Comparison of ENCODE assay signal across 11 cellular contexts in genomic region chr2:128324008-128324896, GRCh38. TPM values are rescaled to one million over a fixed set of nuclear protein-coding genes. Genes with fewer than 3 reads are reported as not detected.
DNase-seq lines count a peak whose midpoint lies in the region; ATAC-seq and TF ChIP-seq lines count a peak whose summit lies in the region.
"Had no signal": no experiment of that assay in that cellular context is flagged by ENCODE, and none has a peak within 500 bp of the region (broad histone marks: within the 10 kb centered on the region; RNA-seq: fewer than 3 reads in every experiment).

No MANE protein-coding gene starts in this region.

- no peaks in the 10 kb centered on the region for H3K9me3 Mint-ChIP-seq in activated naive CD8-positive, alpha-beta T cell treated with anti-CD3 and anti-CD28 coated beads, Interleukin-2, amount 10 ng/mL, durations not matched to agents 7 days and 5 days
- no peaks in the 10 kb centered on the region for H3K9me3 Mint-ChIP-seq in activated naive CD8-positive, alpha-beta T cell treated with anti-CD3 and anti-CD28 coated beads for 36 hours
- H3K9me3 Mint-ChIP-seq in activated CD4-positive, alpha-beta memory T cell treated with anti-CD3 and anti-CD28 coated beads, Interleukin-2, amount 10 ng/mL, durations not matched to agents 7 days and 5 days = no peaks in the 10 kb centered on the region
- no peaks in the 10 kb centered on the region for H3K9me3 Mint-ChIP-seq in type B pancreatic cell

- H3K4me3 ChIP-seq in mesenchymal stem cell (ENCODE audit: insufficient read depth in 1 of 2, low read depth in 1 of 2, low read length in 2 of 2) = no peak overlapping the region

- no peak overlapping the region for H4K8ac ChIP-seq in mesenchymal stem cell (ENCODE audit: low read length)

- peaks cover 5% of the 10 kb centered on the region for H3K4me1 Mint-ChIP-seq in activated naive CD8-positive, alpha-beta T cell treated with anti-CD3 and anti-CD28 coated beads, Interleukin-2, amount 10 ng/mL, durations not matched to agents 7 days and 5 days
- peaks cover 7% of the 10 kb centered on the region for H3K4me1 Mint-ChIP-seq in activated naive CD8-positive, alpha-beta T cell treated with anti-CD3 and anti-CD28 coated beads for 36 hours
- H3K4me1 Mint-ChIP-seq in activated CD4-positive, alpha-beta memory T cell treated with anti-CD3 and anti-CD28 coated beads, Interleukin-2, amount 10 ng/mL, durations not matched to agents 7 days and 5 days = peaks cover 5% of the 10 kb centered on the region
- peaks cover 17% of the 10 kb centered on the region for H3K4me1 Mint-ChIP-seq in type B pancreatic cell (ENCODE audit: unreplicated experiment)

- no peak overlapping the region for H2BK120ac ChIP-seq in mesenchymal stem cell (ENCODE audit: low read depth, low read length)

- no peak for TF ChIP-seq CTCF in type B pancreatic cell (conservative IDR thresholded peaks at IDR 0.05)

- 96% methylated on average over 11 of the region's 11 CpGs for WGBS in mesenchymal stem cell

- no peak overlapping the region for H2BK5ac ChIP-seq in mesenchymal stem cell (ENCODE audit: low read depth, low read length, poor library complexity, severe bottlenecking)

- H3K36me3 Mint-ChIP-seq in activated naive CD8-positive, alpha-beta T cell treated with anti-CD3 and anti-CD28 coated beads, Interleukin-2, amount 10 ng/mL, durations not matched to agents 7 days and 5 days = no peaks in the 10 kb centered on the region
- H3K36me3 Mint-ChIP-seq in activated naive CD8-positive, alpha-beta T cell treated with anti-CD3 and anti-CD28 coated beads for 36 hours = no peaks in the 10 kb centered on the region
- no peaks in the 10 kb centered on the region for H3K36me3 Mint-ChIP-seq in activated CD4-positive, alpha-beta memory T cell treated with anti-CD3 and anti-CD28 coated beads, Interleukin-2, amount 10 ng/mL, durations not matched to agents 7 days and 5 days (ENCODE audit: low read depth)
- no peaks in the 10 kb centered on the region for H3K36me3 Mint-ChIP-seq in type B pancreatic cell

- H4K91ac ChIP-seq in mesenchymal stem cell (ENCODE audit: low read length) = peak overlapping the region; percentile 44

- no peaks in the 10 kb centered on the region for H3K79me1 ChIP-seq in mesenchymal stem cell (replicated peaks; ENCODE audit: low read length, poor library complexity, severe bottlenecking)

- POLR2A ChIA-PET in activated naive CD8-positive, alpha-beta T cell treated with anti-CD3 and anti-CD28 coated beads, Interleukin-2, amount 10 ng/mL, durations not matched to agents 7 days and 5 days (lab: Charles Lee) = no interaction called here
- POLR2A ChIA-PET in activated CD4-positive, alpha-beta memory T cell treated with anti-CD3 and anti-CD28 coated beads, Interleukin-2, amount 10 ng/mL, durations not matched to agents 7 days and 5 days (lab: Charles Lee) = no interaction called here

- H3K4me3 Mint-ChIP-seq in activated naive CD8-positive, alpha-beta T cell treated with anti-CD3 and anti-CD28 coated beads, Interleukin-2, amount 10 ng/mL, durations not matched to agents 7 days and 5 days = no peak overlapping the region
- H3K4me3 Mint-ChIP-seq in activated naive CD8-positive, alpha-beta T cell treated with anti-CD3 and anti-CD28 coated beads for 36 hours = no peak overlapping the region
- H3K4me3 Mint-ChIP-seq in activated CD4-positive, alpha-beta memory T cell treated with anti-CD3 and anti-CD28 coated beads, Interleukin-2, amount 10 ng/mL, durations not matched to agents 7 days and 5 days = no peak overlapping the region
- H3K4me3 Mint-ChIP-seq in type B pancreatic cell = peak overlapping the region; percentile 81

- no peak overlapping the region for H3K4me2 ChIP-seq in mesenchymal stem cell (ENCODE audit: low read length, poor library complexity, severe bottlenecking)

- H3K4ac ChIP-seq in mesenchymal stem cell (ENCODE audit: low read depth in 1 of 2, low read length in 2 of 2) = no peak overlapping the region

- H3K9ac ChIP-seq in mesenchymal stem cell (ENCODE audit: low read length) = no peak overlapping the region

- H3K36me3 ChIP-seq in mesenchymal stem cell (ENCODE audit: control insufficient read depth in 1 of 2, insufficient read depth in 2 of 2, low read depth in 1 of 2, low read length in 2 of 2) = no peaks in the 10 kb centered on the region

- peak overlapping the region; percentile 35 to 65 for H2BK12ac ChIP-seq in mesenchymal stem cell (ENCODE audit: low read length in 2 of 2)

- H2AFZ ChIP-seq in mesenchymal stem cell (ENCODE audit: low read depth, low read length) = no peak overlapping the region

- CTCF ChIA-PET in activated CD4-positive, alpha-beta memory T cell treated with anti-CD3 and anti-CD28 coated beads, Interleukin-2, amount 10 ng/mL, durations not matched to agents 7 days and 5 days (lab: Charles Lee) = no interaction called here

- H2AK5ac ChIP-seq in mesenchymal stem cell (ENCODE audit: low read length, severe bottlenecking) = peak overlapping the region; percentile 9

- no peaks in the 10 kb centered on the region for H3K27me3 ChIP-seq in mesenchymal stem cell (ENCODE audit: control insufficient read depth in 1 of 2, insufficient read depth in 1 of 2, low read length in 2 of 2)

- H2BK15ac ChIP-seq in mesenchymal stem cell (ENCODE audit: low read depth, poor library complexity, severe bottlenecking) = no peak overlapping the region

- ATAC-seq in activated naive CD8-positive, alpha-beta T cell treated with anti-CD3 and anti-CD28 coated beads, Interleukin-2, amount 10 ng/mL, durations not matched to agents 7 days and 5 days (ENCODE audit: low read depth) = no peak
- ATAC-seq in HG02885 (IDR thresholded peaks at IDR 0.05; ENCODE audit: poor library complexity, unreplicated experiment) = no peak
- ATAC-seq: SK-N-SH treated with all-trans-retinoic acid at 6 μM for 48 hours had no signal

- no peak overlapping the region for H3K23ac ChIP-seq in mesenchymal stem cell (ENCODE audit: low read length in 2 of 2)

- H3K18ac ChIP-seq in mesenchymal stem cell (ENCODE audit: low read depth in 1 of 2, low read length in 2 of 2) = no peak overlapping the region

- peaks cover 18% of the 10 kb centered on the region for H3K4me1 ChIP-seq in mesenchymal stem cell (ENCODE audit: control insufficient read depth, insufficient read depth, low read depth, low read length)

- H3K14ac ChIP-seq in mesenchymal stem cell (ENCODE audit: low read length in 2 of 2) = no peak overlapping the region

- H3K27ac ChIP-seq in mesenchymal stem cell (ENCODE audit: low read length, poor library complexity, severe bottlenecking) = no peak overlapping the region

- H3K27me3 Mint-ChIP-seq in activated naive CD8-positive, alpha-beta T cell treated with anti-CD3 and anti-CD28 coated beads, Interleukin-2, amount 10 ng/mL, durations not matched to agents 7 days and 5 days = peaks cover 14% of the 10 kb centered on the region
- peaks cover 4% of the 10 kb centered on the region for H3K27me3 Mint-ChIP-seq in activated naive CD8-positive, alpha-beta T cell treated with anti-CD3 and anti-CD28 coated beads for 36 hours
- peaks cover 11% of the 10 kb centered on the region for H3K27me3 Mint-ChIP-seq in activated CD4-positive, alpha-beta memory T cell treated with anti-CD3 and anti-CD28 coated beads, Interleukin-2, amount 10 ng/mL, durations not matched to agents 7 days and 5 days
- peaks cover 4% of the 10 kb centered on the region for H3K27me3 Mint-ChIP-seq in type B pancreatic cell

- no peak overlapping the region for H3K27ac Mint-ChIP-seq in activated naive CD8-positive, alpha-beta T cell treated with anti-CD3 and anti-CD28 coated beads, Interleukin-2, amount 10 ng/mL, durations not matched to agents 7 days and 5 days
- no peak overlapping the region for H3K27ac Mint-ChIP-seq in activated naive CD8-positive, alpha-beta T cell treated with anti-CD3 and anti-CD28 coated beads for 36 hours
- H3K27ac Mint-ChIP-seq in activated CD4-positive, alpha-beta memory T cell treated with anti-CD3 and anti-CD28 coated beads, Interleukin-2, amount 10 ng/mL, durations not matched to agents 7 days and 5 days = no peak overlapping the region
- no peak overlapping the region for H3K27ac Mint-ChIP-seq in type B pancreatic cell

- peak; percentile 26 for DNase-seq in activated naive CD8-positive, alpha-beta T cell treated with anti-CD3 and anti-CD28 coated beads, Interleukin-2, amount 10 ng/mL, durations not matched to agents 7 days and 5 days
- DNase-seq in activated naive CD8-positive, alpha-beta T cell treated with anti-CD3 and anti-CD28 coated beads for 36 hours = no peak
- DNase-seq in activated CD4-positive, alpha-beta memory T cell treated with anti-CD3 and anti-CD28 coated beads, Interleukin-2, amount 10 ng/mL, durations not matched to agents 7 days and 5 days = peak; percentile 16
- DNase-seq in mesenchymal stem cell = no peak
- DNase-seq in type B pancreatic cell (ENCODE audit: extremely low spot score, unreplicated experiment) = no peak
- no peak for DNase-seq in globus pallidus (ENCODE audit: low spot score)
- DNase-seq in NAMALWA (ENCODE audit: low spot score) = no peak
- DNase-seq: activated CD4-positive, alpha-beta T cell treated with anti-CD3 and anti-CD28 coated beads for 4 hours; NCI-H2081 had no signal

- H3K9me3 ChIP-seq in mesenchymal stem cell (ENCODE audit: control insufficient read depth, low read length) = no peaks in the 10 kb centered on the region

RNA-seq across cellular contexts. Expression of gene HS6ST1, which starts 5.6 kb away (rescaled TPM):
- total RNA-seq in activated naive CD8-positive, alpha-beta T cell treated with anti-CD3 and anti-CD28 coated beads, Interleukin-2, amount 10 ng/mL, durations not matched to agents 7 days and 5 days = 10 to 100 TPM; 10.1 to 11.4 TPM
- total RNA-seq in activated naive CD8-positive, alpha-beta T cell treated with anti-CD3 and anti-CD28 coated beads for 36 hours = 10 to 100 TPM; 16.1 to 17.4 TPM
- total RNA-seq in activated CD4-positive, alpha-beta memory T cell treated with anti-CD3 and anti-CD28 coated beads, Interleukin-2, amount 10 ng/mL, durations not matched to agents 7 days and 5 days = 1 to 10 TPM; 6.2 to 6.8 TPM
- polyA plus RNA-seq in mesenchymal stem cell (2013, experiment 1 of 2) = 37.7 TPM
- polyA plus RNA-seq in mesenchymal stem cell (2013, experiment 2 of 2) = 37.3 TPM
- total RNA-seq in type B pancreatic cell (ENCODE audit: low replicate concordance) = 64.9 and 75.2 TPM in 2 replicates

Comparison
In these comparisons a context has a peak if more than half of its experiments do, and no peak if none do; other contexts are left out.
1. DNase-seq: peak in activated naive CD8-positive, alpha-beta T cell treated with anti-CD3 and anti-CD28 coated beads, Interleukin-2, amount 10 ng/mL, durations not matched to agents 7 days and 5 days (single experiment) and activated CD4-positive, alpha-beta memory T cell treated with anti-CD3 and anti-CD28 coated beads, Interleukin-2, amount 10 ng/mL, durations not matched to agents 7 days and 5 days (single experiment); none in activated naive CD8-positive, alpha-beta T cell treated with anti-CD3 and anti-CD28 coated beads for 36 hours (single experiment), mesenchymal stem cell (single experiment), type B pancreatic cell (single experiment), globus pallidus (single experiment) and NAMALWA (single experiment).